20 cellular contexts compared by ENCODE assay signal in the genomic region with DNA sequence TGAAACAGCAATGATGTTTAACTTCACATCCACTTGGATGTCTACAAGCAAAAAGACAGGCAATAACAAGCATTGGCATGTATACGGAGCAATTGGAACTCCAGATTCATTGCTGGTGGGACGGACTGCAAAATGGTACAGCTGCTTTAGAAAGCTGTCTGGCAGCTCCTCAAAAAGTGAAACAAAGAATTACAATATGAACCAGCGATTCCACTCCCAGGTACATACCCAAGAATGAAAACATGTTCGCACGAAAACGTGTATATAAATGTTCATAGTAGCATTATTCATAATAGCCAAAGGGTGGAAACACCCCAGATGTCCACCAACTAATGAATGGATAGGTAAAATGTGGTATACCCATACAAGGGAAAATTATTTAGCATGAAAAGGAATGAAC.
DNase-seq lines count a peak whose midpoint lies in the region; ATAC-seq, FAIRE-seq and TF ChIP-seq lines count a peak whose summit lies in the region.
"Had no signal": no experiment of that assay in that cellular context is flagged by ENCODE, and none has a peak within 500 bp of the region (broad histone marks: within the 10 kb centered on the region; RNA-seq: fewer than 3 reads in every experiment).

No MANE protein-coding gene starts in this region.

- FAIRE-seq in TTC549 (lab: Jason Lieb, UNC): peak; percentile 42
- FAIRE-seq: HTR-8/SVneo, RCC 7860 had no signal

- CTCF ChIA-PET in WTC11 (lab: Charles Lee): no interaction called here

- no peak for DNase-seq in HFFc6
- no peak for DNase-seq in osteocyte (ENCODE audit: extremely low spot score, unreplicated experiment)
- DNase-seq in WTC11 (ENCODE audit: low spot score): no peak
- DNase-seq in pons (ENCODE audit: low spot score): no peak
- no peak for DNase-seq in kidney tubule cell (ENCODE audit: low spot score)
- DNase-seq: CD8-positive, alpha-beta memory T cell; GDM1; MV-4-11; NCI-H1105 treated with DMSO at 0.1 percent for 48 hours; NCI-H2081; NCI-H2171; NCI-H345; NCI-H524; NCI-H82 had no signal

- no peak overlapping the region for H3K4me3 Mint-ChIP-seq in HFFc6
- no peak overlapping the region for H3K4me3 Mint-ChIP-seq in osteocyte (ENCODE audit: unreplicated experiment)
- H3K4me3 Mint-ChIP-seq in WTC11: no peak overlapping the region
- H3K4me3 Mint-ChIP-seq: CD8-positive, alpha-beta memory T cell; GM23338 had no signal

- H3K36me3 Mint-ChIP-seq in HFFc6 (ENCODE audit: low read depth): peaks cover 53% of the 10 kb centered on the region
- peaks cover 22% of the 10 kb centered on the region for H3K36me3 Mint-ChIP-seq in osteocyte (ENCODE audit: unreplicated experiment)
- H3K36me3 Mint-ChIP-seq in WTC11: 0 out of 2 replicates have a peak, but pooled peaks cover 5% of the 10 kb centered on the region
- H3K36me3 Mint-ChIP-seq: CD8-positive, alpha-beta memory T cell had no signal

- H3K4me1 Mint-ChIP-seq in HFFc6 (ENCODE audit: low read depth) (peaks cover 98% of the 10 kb centered on the region), osteocyte (ENCODE audit: unreplicated experiment) (peaks cover 70% of the 10 kb centered on the region), WTC11 (peaks cover 54% of the 10 kb centered on the region)
- H3K4me1 Mint-ChIP-seq: CD8-positive, alpha-beta memory T cell had no signal

- no peaks in the 10 kb centered on the region for H3K9me3 Mint-ChIP-seq in HFFc6
- H3K9me3 Mint-ChIP-seq in osteocyte (ENCODE audit: unreplicated experiment): no peaks in the 10 kb centered on the region
- no peaks in the 10 kb centered on the region for H3K9me3 Mint-ChIP-seq in WTC11
- H3K9me3 Mint-ChIP-seq: CD8-positive, alpha-beta memory T cell; GM23338 had no signal

- H3K27ac Mint-ChIP-seq in HFFc6: peak overlapping the region; percentile 96
- H3K27ac Mint-ChIP-seq in osteocyte (ENCODE audit: unreplicated experiment): peak overlapping the region; percentile 93
- H3K27ac Mint-ChIP-seq in WTC11: no peak overlapping the region
- H3K27ac Mint-ChIP-seq: CD8-positive, alpha-beta memory T cell; GM23338 had no signal

- peak; percentile 55 for ATAC-seq in esophagus mucosa
- ATAC-seq in WTC11: no peak
- ATAC-seq: GM23338, Right ventricle myocardium inferior had no signal

- POLR2A ChIA-PET in WTC11 (lab: Charles Lee): no interaction called here

- peaks cover 8% of the 10 kb centered on the region for H3K27me3 Mint-ChIP-seq in HFFc6 (ENCODE audit: insufficient read depth)
- no peaks in the 10 kb centered on the region for H3K27me3 Mint-ChIP-seq in osteocyte (ENCODE audit: unreplicated experiment)
- no peaks in the 10 kb centered on the region for H3K27me3 Mint-ChIP-seq in WTC11 (ENCODE audit: low read depth)

- TF ChIP-seq CTCF in HFFc6 (IDR thresholded peaks at IDR 0.05): no peak
- no peak for TF ChIP-seq CTCF in osteocyte (IDR thresholded peaks at IDR 0.05)
- TF ChIP-seq CTCF in WTC11 (IDR thresholded peaks at IDR 0.05): no peak

TF ChIP-seq in WTC11, 78 proteins besides CTCF, POLR2A, EP300 and RAD21 (continues in another document):
- TF ChIP-seq, protein P1, sequence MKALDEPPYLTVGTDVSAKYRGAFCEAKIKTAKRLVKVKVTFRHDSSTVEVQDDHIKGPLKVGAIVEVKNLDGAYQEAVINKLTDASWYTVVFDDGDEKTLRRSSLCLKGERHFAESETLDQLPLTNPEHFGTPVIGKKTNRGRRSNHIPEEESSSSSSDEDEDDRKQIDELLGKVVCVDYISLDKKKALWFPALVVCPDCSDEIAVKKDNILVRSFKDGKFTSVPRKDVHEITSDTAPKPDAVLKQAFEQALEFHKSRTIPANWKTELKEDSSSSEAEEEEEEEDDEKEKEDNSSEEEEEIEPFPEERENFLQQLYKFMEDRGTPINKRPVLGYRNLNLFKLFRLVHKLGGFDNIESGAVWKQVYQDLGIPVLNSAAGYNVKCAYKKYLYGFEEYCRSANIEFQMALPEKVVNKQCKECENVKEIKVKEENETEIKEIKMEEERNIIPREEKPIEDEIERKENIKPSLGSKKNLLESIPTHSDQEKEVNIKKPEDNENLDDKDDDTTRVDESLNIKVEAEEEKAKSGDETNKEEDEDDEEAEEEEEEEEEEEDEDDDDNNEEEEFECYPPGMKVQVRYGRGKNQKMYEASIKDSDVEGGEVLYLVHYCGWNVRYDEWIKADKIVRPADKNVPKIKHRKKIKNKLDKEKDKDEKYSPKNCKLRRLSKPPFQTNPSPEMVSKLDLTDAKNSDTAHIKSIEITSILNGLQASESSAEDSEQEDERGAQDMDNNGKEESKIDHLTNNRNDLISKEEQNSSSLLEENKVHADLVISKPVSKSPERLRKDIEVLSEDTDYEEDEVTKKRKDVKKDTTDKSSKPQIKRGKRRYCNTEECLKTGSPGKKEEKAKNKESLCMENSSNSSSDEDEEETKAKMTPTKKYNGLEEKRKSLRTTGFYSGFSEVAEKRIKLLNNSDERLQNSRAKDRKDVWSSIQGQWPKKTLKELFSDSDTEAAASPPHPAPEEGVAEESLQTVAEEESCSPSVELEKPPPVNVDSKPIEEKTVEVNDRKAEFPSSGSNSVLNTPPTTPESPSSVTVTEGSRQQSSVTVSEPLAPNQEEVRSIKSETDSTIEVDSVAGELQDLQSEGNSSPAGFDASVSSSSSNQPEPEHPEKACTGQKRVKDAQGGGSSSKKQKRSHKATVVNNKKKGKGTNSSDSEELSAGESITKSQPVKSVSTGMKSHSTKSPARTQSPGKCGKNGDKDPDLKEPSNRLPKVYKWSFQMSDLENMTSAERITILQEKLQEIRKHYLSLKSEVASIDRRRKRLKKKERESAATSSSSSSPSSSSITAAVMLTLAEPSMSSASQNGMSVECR (CRISPR knock-in tag; IDR thresholded peaks at IDR 0.05; ENCODE audit: borderline replicate concordance): no peak
- TF ChIP-seq, protein P2, sequence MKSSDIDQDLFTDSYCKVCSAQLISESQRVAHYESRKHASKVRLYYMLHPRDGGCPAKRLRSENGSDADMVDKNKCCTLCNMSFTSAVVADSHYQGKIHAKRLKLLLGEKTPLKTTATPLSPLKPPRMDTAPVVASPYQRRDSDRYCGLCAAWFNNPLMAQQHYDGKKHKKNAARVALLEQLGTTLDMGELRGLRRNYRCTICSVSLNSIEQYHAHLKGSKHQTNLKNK (CRISPR knock-in tag; IDR thresholded peaks at IDR 0.05): no peak
- TF ChIP-seq, protein P3, sequence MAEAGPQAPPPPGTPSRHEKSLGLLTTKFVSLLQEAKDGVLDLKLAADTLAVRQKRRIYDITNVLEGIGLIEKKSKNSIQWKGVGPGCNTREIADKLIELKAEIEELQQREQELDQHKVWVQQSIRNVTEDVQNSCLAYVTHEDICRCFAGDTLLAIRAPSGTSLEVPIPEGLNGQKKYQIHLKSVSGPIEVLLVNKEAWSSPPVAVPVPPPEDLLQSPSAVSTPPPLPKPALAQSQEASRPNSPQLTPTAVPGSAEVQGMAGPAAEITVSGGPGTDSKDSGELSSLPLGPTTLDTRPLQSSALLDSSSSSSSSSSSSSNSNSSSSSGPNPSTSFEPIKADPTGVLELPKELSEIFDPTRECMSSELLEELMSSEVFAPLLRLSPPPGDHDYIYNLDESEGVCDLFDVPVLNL (CRISPR knock-in tag; IDR thresholded peaks at IDR 0.05; ENCODE audit: borderline replicate concordance, low read depth): no peak
- TF ChIP-seq, protein P4, sequence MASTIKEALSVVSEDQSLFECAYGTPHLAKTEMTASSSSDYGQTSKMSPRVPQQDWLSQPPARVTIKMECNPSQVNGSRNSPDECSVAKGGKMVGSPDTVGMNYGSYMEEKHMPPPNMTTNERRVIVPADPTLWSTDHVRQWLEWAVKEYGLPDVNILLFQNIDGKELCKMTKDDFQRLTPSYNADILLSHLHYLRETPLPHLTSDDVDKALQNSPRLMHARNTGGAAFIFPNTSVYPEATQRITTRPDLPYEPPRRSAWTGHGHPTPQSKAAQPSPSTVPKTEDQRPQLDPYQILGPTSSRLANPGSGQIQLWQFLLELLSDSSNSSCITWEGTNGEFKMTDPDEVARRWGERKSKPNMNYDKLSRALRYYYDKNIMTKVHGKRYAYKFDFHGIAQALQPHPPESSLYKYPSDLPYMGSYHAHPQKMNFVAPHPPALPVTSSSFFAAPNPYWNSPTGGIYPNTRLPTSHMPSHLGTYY (CRISPR knock-in tag; IDR thresholded peaks at IDR 0.05): no peak
- no peak for TF ChIP-seq ETV6 (CRISPR knock-in tag; IDR thresholded peaks at IDR 0.05)
- TF ChIP-seq IRF2 (CRISPR knock-in tag; IDR thresholded peaks at IDR 0.05; ENCODE audit: borderline replicate concordance, low read depth): no peak
- TF ChIP-seq GTF2I (CRISPR knock-in tag; conservative IDR thresholded peaks at IDR 0.05): no peak
- TF ChIP-seq, protein P5, sequence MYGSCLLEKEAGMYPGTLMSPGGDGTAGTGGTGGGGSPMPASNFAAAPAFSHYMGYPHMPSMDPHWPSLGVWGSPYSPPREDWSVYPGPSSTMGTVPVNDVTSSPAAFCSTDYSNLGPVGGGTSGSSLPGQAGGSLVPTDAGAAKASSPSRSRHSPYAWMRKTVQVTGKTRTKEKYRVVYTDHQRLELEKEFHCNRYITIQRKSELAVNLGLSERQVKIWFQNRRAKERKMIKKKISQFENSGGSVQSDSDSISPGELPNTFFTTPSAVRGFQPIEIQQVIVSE (CRISPR knock-in tag; IDR thresholded peaks at IDR 0.05; ENCODE audit: borderline replicate concordance): no peak
- no peak for TF ChIP-seq NFYB (CRISPR knock-in tag; conservative IDR thresholded peaks at IDR 0.05; ENCODE audit: low read depth)
- TF ChIP-seq, protein P6, sequence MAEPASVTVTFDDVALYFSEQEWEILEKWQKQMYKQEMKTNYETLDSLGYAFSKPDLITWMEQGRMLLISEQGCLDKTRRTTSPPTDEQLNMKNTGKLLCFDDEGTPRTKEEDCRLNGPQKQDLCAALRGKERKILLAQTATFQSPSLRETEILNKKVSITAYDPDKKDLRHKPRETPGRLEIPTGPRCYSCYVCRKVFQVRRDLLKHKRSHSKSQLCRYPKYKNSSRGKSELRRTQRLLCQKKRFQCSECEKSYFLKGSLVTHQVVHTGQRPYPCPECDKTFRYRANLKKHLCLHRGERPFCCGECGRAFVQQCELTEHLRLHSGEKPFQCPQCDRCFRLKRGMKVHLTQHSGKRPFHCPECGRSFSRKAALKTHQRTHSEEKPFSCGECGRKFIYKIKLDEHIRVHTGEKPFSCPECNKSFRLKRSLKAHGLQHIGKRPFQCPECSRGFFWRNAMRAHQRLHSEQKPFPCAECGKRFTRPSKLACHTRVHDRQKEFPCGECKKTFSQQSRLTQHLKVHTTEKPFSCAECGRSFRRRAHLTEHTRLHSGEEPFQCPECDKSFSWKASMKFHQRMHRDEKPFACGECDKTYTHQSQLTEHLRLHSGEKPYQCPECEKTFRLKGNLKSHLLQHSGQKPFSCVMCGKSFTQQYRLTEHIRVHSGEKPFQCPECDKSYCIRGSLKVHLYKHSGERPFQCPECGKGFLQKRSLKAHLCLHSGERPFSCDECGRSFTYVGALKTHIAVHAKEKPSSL (CRISPR knock-in tag; conservative IDR thresholded peaks at IDR 0.05): no peak
